Comparison of ENCODE assay signal across 7 cellular contexts in genomic region chr20:3890410-3890751, GRCh38. TPM values are rescaled to one million over a fixed set of nuclear protein-coding genes. Genes with fewer than 3 reads are reported as not detected.
DNase-seq lines count a peak whose midpoint lies in the region; ATAC-seq and TF ChIP-seq lines count a peak whose summit lies in the region.

No MANE protein-coding gene starts in this region.

- H3K9me3 ChIP-seq in lung (ENCODE audit: control insufficient read depth in 2 of 2, insufficient read depth in 1 of 2, low read length in 1 of 2) (no peaks in the 10 kb centered on the region), vagina (no peaks in the 10 kb centered on the region)

- peak overlapping the region; percentile 91 for H3K4me3 Mint-ChIP-seq in MCF 10A (ENCODE audit: unreplicated experiment)

- H3K36me3 Mint-ChIP-seq in MCF 10A (ENCODE audit: insufficient read depth, unreplicated experiment) = peaks cover 41% of the 10 kb centered on the region

- H3K36me3 ChIP-seq in GM06990 (ENCODE audit: control insufficient read depth, insufficient read depth, low read length) (peaks cover 3% of the 10 kb centered on the region; the same call in 1 of the 2 replicates), lung (ENCODE audit: control insufficient read depth in 2 of 2, insufficient read depth in 2 of 2, low read length in 2 of 2) (peaks cover 0 to 1% of the 10 kb centered on the region in 2 donors), vagina (no peaks in the 10 kb centered on the region)

- CTCF ChIA-PET in MCF 10A (lab: Yijun Ruan, JAX) = interaction anchor here (0.5 to 1.1 kb wide), 7 partner anchors 22 to 358 kb away, joined by 3 read pairs; no protein-coding TSS in a partner anchor

- POLR2A ChIA-PET in MCF 10A (lab: Yijun Ruan, JAX) = interaction anchor here (0.6 to 4.9 kb wide), 39 partner anchors 9 to 268 kb away, joined by 3 to 50 read pairs (median 5); partner anchors contain the start of genes ADISSP, AP5S1 and CENPB

- 1 to 4% methylated on average over 3 of the region's 3 CpGs for WGBS in lung, 2 donors

- no peak for TF ChIP-seq POLR2A in vagina (IDR thresholded peaks at IDR 0.05)

- H3K9me3 Mint-ChIP-seq in MCF 10A (ENCODE audit: unreplicated experiment) = no peaks in the 10 kb centered on the region

- BruUV-seq in MCF 10A (replicated peaks; lab: Mats Ljungman, UMichigan) = TSS peak; percentile 37

- peak overlapping the region; percentile 96 for H3K27ac Mint-ChIP-seq in MCF 10A (ENCODE audit: low read depth, unreplicated experiment)

- no peak for TF ChIP-seq CTCF in GM06990 (IDR thresholded peaks at IDR 0.05; ENCODE audit: insufficient read depth, low read length, poor library complexity, severe bottlenecking)
- TF ChIP-seq CTCF in MCF 10A (IDR thresholded peaks at IDR 0.05; ENCODE audit: unreplicated experiment) = no peak
- TF ChIP-seq CTCF in lung (IDR thresholded peaks at IDR 0.05; ENCODE audit: control extremely low read depth, extremely low read depth) = no peak
- no peak for TF ChIP-seq CTCF in vagina (IDR thresholded peaks at IDR 0.05)

- H3K4me1 ChIP-seq in lung (ENCODE audit: control insufficient read depth in 2 of 2, insufficient read depth in 2 of 2, low read length in 2 of 2) (peaks cover 15 to 16% of the 10 kb centered on the region in 2 donors), vagina (peaks cover 61% of the 10 kb centered on the region)

- DNase-seq in GM06990 (ENCODE audit: extremely low read depth, insufficient read length) = no peak
- DNase-seq in NCI-H146 (lab: John Stamatoyannopoulos, UW) = peak; percentile 39
- peak; percentile 47 for DNase-seq in MCF 10A (ENCODE audit: unreplicated experiment)
- DNase-seq in lung (ENCODE audit: low spot score) = no peak
- DNase-seq in vagina (ENCODE audit: extremely low spot score in 2 of 2) = no peak
- DNase-seq in NCI-H1436 (lab: John Stamatoyannopoulos, UW) = no peak
- no peak for DNase-seq in NCI-H1092 treated with DMSO at 0.1 percent for 48 hours (lab: John Stamatoyannopoulos, UW)

- H3K27me3 ChIP-seq in GM06990 (replicated peaks; ENCODE audit: control insufficient read depth, insufficient read depth, low read length) (no peaks in the 10 kb centered on the region), lung (ENCODE audit: control insufficient read depth, insufficient read depth) (no peaks in the 10 kb centered on the region), vagina (no peaks in the 10 kb centered on the region)

- peak overlapping the region; percentile 96 for H3K4me3 ChIP-seq in GM06990 (replicated peaks; ENCODE audit: low read depth, low read length)
- H3K4me3 ChIP-seq in lung = peak overlapping the region; percentile 97
- H3K4me3 ChIP-seq in vagina = peak overlapping the region; percentile 72 to 100

- H3K4me1 Mint-ChIP-seq in MCF 10A (ENCODE audit: insufficient read depth, unreplicated experiment) = peaks cover 19% of the 10 kb centered on the region

- peak overlapping the region; percentile 95 to 98 for H3K27ac ChIP-seq in lung (ENCODE audit: low read depth in 1 of 2, low read length in 1 of 2)
- H3K27ac ChIP-seq in vagina = peak overlapping the region; percentile 98

- intact Hi-C loops in MCF 10A (cut with micrococcal nuclease) = no loop called here
- intact Hi-C loops in vagina (cut with DNase I) = no loop called here

- no peak for ATAC-seq in lung (ENCODE audit: insufficient read depth, low FRiP score)

- H3K27me3 Mint-ChIP-seq in MCF 10A (ENCODE audit: insufficient read depth, unreplicated experiment) = no peaks in the 10 kb centered on the region

RNA-seq across cellular contexts. Expression of gene PANK2, which starts 1.2 kb away (rescaled TPM):
- total RNA-seq in MCF 10A (2022) = 29.2 and 32.8 TPM in 2 replicates
- total RNA-seq in lung = 10 to 100 TPM; 39.6 to 46.2 TPM
- polyA plus RNA-seq in lung = 10 to 100 TPM; 24.6 to 29.2 TPM
- 53.5 TPM for total RNA-seq in vagina

RNA-seq across cellular contexts. Expression of gene MAVS, which starts 43.7 kb away (rescaled TPM):
- total RNA-seq in MCF 10A (2022) (31.7 and 39.7 TPM in 2 replicates), lung (10 to 100 TPM; 17.8 to 39.6 TPM), vagina (22.1 TPM)
- 10 to 100 TPM; 13.2 to 24.0 TPM for polyA plus RNA-seq in lung

Comparison
In these comparisons a context has a peak if more than half of its experiments do, and no peak if none do; other contexts are left out.
1. DNase-seq: peak in NCI-H146 (single experiment) and MCF 10A (single experiment); none in GM06990 (single experiment), lung (single experiment), vagina (0 of 2), NCI-H1436 (single experiment) and NCI-H1092 treated with DMSO at 0.1 percent for 48 hours (single experiment).
2. Peak in every context shown above with its lines, with median percentiles within 50 percentile points of each other: H3K4me3 ChIP-seq.